ENCODE assay signal across 9 cellular contexts in genomic region chr12:116879509-116880212, GRCh38. TPM values are rescaled to one million over a fixed set of nuclear protein-coding genes. Genes with fewer than 3 reads are reported as not detected.
A peak's percentile ranks its signal among the peaks of the same experiment; 100 is the strongest.
DNase-seq lines count a peak whose midpoint lies in the region; ATAC-seq and FAIRE-seq lines count a peak whose summit lies in the region.
"Had no signal": no experiment of that assay in that cellular context is flagged by ENCODE, and none has a peak within 500 bp of the region (broad histone marks: within the 10 kb centered on the region; RNA-seq: fewer than 3 reads in every experiment).

No MANE protein-coding gene starts in this region.

- H3K4me1 ChIP-seq in ES-I3 (ENCODE audit: insufficient read depth, low read length) (peaks cover 4% of the 10 kb centered on the region; the same call in 1 of the 2 replicates), neuronal stem cell (ENCODE audit: control insufficient read depth in 2 of 2, insufficient read depth in 1 of 2, low read depth in 1 of 2, low read length in 2 of 2) (peaks cover 19 to 27% of the 10 kb centered on the region in 2 donors)

- no peak for ATAC-seq in HG03378 (IDR thresholded peaks at IDR 0.05; ENCODE audit: unreplicated experiment)

- H3K9me3 ChIP-seq in ES-I3 (ENCODE audit: control insufficient read depth, insufficient read depth, low read length): no peaks in the 10 kb centered on the region
- H3K9me3 ChIP-seq in neuronal stem cell (replicated peaks in 1 of 2; ENCODE audit: control insufficient read depth in 2 of 2, insufficient read depth in 1 of 2, low read depth in 1 of 2, low read length in 2 of 2): peaks cover 1% of the 10 kb centered on the region in 2 donors

- peak overlapping the region; percentile 55 for H3K4me3 Mint-ChIP-seq in dendritic cell treated with granulocyte-macrophage colony-stimulating factor and Interleukin-4, amounts not matched to agents 40 ng/mL and 50 ng/mL, for 4 days

- no peak overlapping the region for H3K27ac Mint-ChIP-seq in dendritic cell treated with granulocyte-macrophage colony-stimulating factor and Interleukin-4, amounts not matched to agents 40 ng/mL and 50 ng/mL, for 4 days

- no peak overlapping the region for H3K27ac ChIP-seq in neuronal stem cell (replicated peaks; ENCODE audit: low read length)

- H3K9ac ChIP-seq in ES-I3 (ENCODE audit: low read depth, low read length) (peak overlapping the region; percentile 89), neuronal stem cell (ENCODE audit: low read depth, low read length, poor library complexity) (peak overlapping the region; percentile 9)

- H3K27me3 Mint-ChIP-seq in dendritic cell treated with granulocyte-macrophage colony-stimulating factor and Interleukin-4, amounts not matched to agents 40 ng/mL and 50 ng/mL, for 4 days: peaks cover 80% of the 10 kb centered on the region

- DNase-seq in NAMALWA (ENCODE audit: low spot score) (peak; percentile 53), neuronal stem cell (ENCODE audit: low spot score) (no peak), RKO (ENCODE audit: low spot score) (no peak), posterior vena cava (ENCODE audit: low spot score) (no peak), GM19239 (ENCODE audit: insufficient read length, low spot score) (no peak)

- no peak overlapping the region for H2BK12ac ChIP-seq in neuronal stem cell (ENCODE audit: low read length)

- H3K23ac ChIP-seq in neuronal stem cell (ENCODE audit: low read depth, low read length, poor library complexity): no peak overlapping the region

- peak overlapping the region; percentile 53 for H3K18ac ChIP-seq in neuronal stem cell (ENCODE audit: low read length)

- no peaks in the 10 kb centered on the region for H3K36me3 ChIP-seq in ES-I3 (ENCODE audit: insufficient read depth, low read length)
- H3K36me3 ChIP-seq in neuronal stem cell (replicated peaks in 1 of 2; ENCODE audit: control insufficient read depth in 2 of 2, insufficient read depth in 2 of 2, low read length in 2 of 2): no peaks in the 10 kb centered on the region

- H3K14ac ChIP-seq in neuronal stem cell (ENCODE audit: low read length): no peak overlapping the region

- peak overlapping the region; percentile 28 for H3K4me2 ChIP-seq in neuronal stem cell (ENCODE audit: insufficient read depth, low read length, poor library complexity, severe bottlenecking)

- H3K36me3 Mint-ChIP-seq in dendritic cell treated with granulocyte-macrophage colony-stimulating factor and Interleukin-4, amounts not matched to agents 40 ng/mL and 50 ng/mL, for 4 days (ENCODE audit: low read depth): no peaks in the 10 kb centered on the region

- H2AK5ac ChIP-seq in neuronal stem cell (ENCODE audit: low read depth, low read length): no peak overlapping the region

- no peak overlapping the region for H4K8ac ChIP-seq in neuronal stem cell (ENCODE audit: low read depth, low read length)

- H4K91ac ChIP-seq in neuronal stem cell (ENCODE audit: low read depth, low read length, poor library complexity): no peak overlapping the region

- H3K27me3 ChIP-seq in neuronal stem cell (ENCODE audit: control insufficient read depth in 3 of 3, insufficient read depth in 3 of 3, low read depth in 1 of 3, low read length in 3 of 3): peaks cover 45 to 73% (median 61%) of the 10 kb centered on the region in 3 experiments

- H2BK15ac ChIP-seq in neuronal stem cell (ENCODE audit: low read length): no peak overlapping the region

- no peak overlapping the region for H3K4ac ChIP-seq in neuronal stem cell (ENCODE audit: low read length)

- peak overlapping the region; percentile 89 for H2AFZ ChIP-seq in neuronal stem cell (ENCODE audit: low read length)

- H3K9me3 Mint-ChIP-seq in dendritic cell treated with granulocyte-macrophage colony-stimulating factor and Interleukin-4, amounts not matched to agents 40 ng/mL and 50 ng/mL, for 4 days: peaks cover 2% of the 10 kb centered on the region

- H3K79me1 ChIP-seq in neuronal stem cell (ENCODE audit: low read depth, low read length): peaks cover 2% of the 10 kb centered on the region

- H2BK5ac ChIP-seq in neuronal stem cell (ENCODE audit: low read length): no peak overlapping the region

- H2BK120ac ChIP-seq in neuronal stem cell (ENCODE audit: low read depth, low read length): no peak overlapping the region

- no peak for FAIRE-seq in GM19239 (lab: Jason Lieb, UNC)

- peak overlapping the region; percentile 20 to 46 for H3K4me3 ChIP-seq in neuronal stem cell (ENCODE audit: low read length in 2 of 2)
- H3K4me3 ChIP-seq: lung had no signal

- H3K4me1 Mint-ChIP-seq in dendritic cell treated with granulocyte-macrophage colony-stimulating factor and Interleukin-4, amounts not matched to agents 40 ng/mL and 50 ng/mL, for 4 days (ENCODE audit: low read depth): peaks cover 25% of the 10 kb centered on the region

- intact Hi-C loops in dendritic cell treated with granulocyte-macrophage colony-stimulating factor and Interleukin-4, amounts not matched to agents 40 ng/mL and 50 ng/mL, for 4 days (cut with micrococcal nuclease): no loop called here
- intact Hi-C loops in posterior vena cava (cut with DNase I): loop anchor here in 1 of 2 donors (5.0 kb wide), 1 partner anchor 177 kb away; no protein-coding TSS in a partner anchor

- WGBS in neuronal stem cell (ENCODE audit: extremely low coverage in 2 of 2, insufficient read length in 2 of 2, insufficient replicate concordance in 1 of 2), 2 donors: no CpG with 5 or more reads among the region's 52 CpGs

RNA-seq across cellular contexts. Expression of gene HRK, which starts 1.6 kb away (rescaled TPM):
- polyA plus RNA-seq in neuronal stem cell (2013, experiment 1 of 2): 0.08 TPM
- 0.06 TPM for polyA plus RNA-seq in neuronal stem cell (2013, experiment 2 of 2)
- not detected for total RNA-seq in posterior vena cava

RNA-seq across cellular contexts. Expression of gene FBXW8, which starts 31.1 kb away (rescaled TPM):
- 19.9 TPM for polyA plus RNA-seq in neuronal stem cell (2013, experiment 1 of 2)
- 19.3 TPM for polyA plus RNA-seq in neuronal stem cell (2013, experiment 2 of 2)
- total RNA-seq in posterior vena cava: 10 to 100 TPM; 13.3 to 14.7 TPM
